12 cellular contexts compared by ENCODE assay signal in genomic region chr12:57272337-57273151, GRCh38. TPM values are rescaled to one million over a fixed set of nuclear protein-coding genes. Genes with fewer than 3 reads are reported as not detected.
DNase-seq lines count a peak whose midpoint lies in the region; ATAC-seq and TF ChIP-seq lines count a peak whose summit lies in the region.
"Had no signal": no experiment of that assay in that cellular context is flagged by ENCODE, and none has a peak within 500 bp of the region (broad histone marks: within the 10 kb centered on the region; RNA-seq: fewer than 3 reads in every experiment).

No MANE protein-coding gene starts in this region.

- no peak overlapping the region for H3K27ac ChIP-seq in right lobe of liver
- H3K27ac ChIP-seq: skin epidermis, upper lobe of left lung had no signal

- no peak overlapping the region for H3K4me3 Mint-ChIP-seq in activated naive CD8-positive, alpha-beta T cell treated with anti-CD3 and anti-CD28 coated beads for 36 hours

- DNase-seq in ACHN (peak; percentile 18), HT1080 (ENCODE audit: low read depth) (peak; percentile 11), cerebellum (ENCODE audit: low spot score) (peak; percentile 29), right lobe of liver (no peak), D341Med (ENCODE audit: low spot score) (no peak), GM20000 (ENCODE audit: low spot score) (no peak)
- no peak for DNase-seq in activated naive CD8-positive, alpha-beta T cell treated with anti-CD3 and anti-CD28 coated beads for 36 hours
- DNase-seq: NCI-H1417 treated with DMSO at 0.1 percent for 48 hours, PC-3, upper lobe of left lung had no signal

- TF ChIP-seq CTCF in right lobe of liver (IDR thresholded peaks at IDR 0.05) (no peak), GM20000 (IDR thresholded peaks at IDR 0.05; ENCODE audit: extremely low read depth, missing control alignments) (no peak)

- no peak for TF ChIP-seq POLR2A in right lobe of liver (IDR thresholded peaks at IDR 0.05)

- peaks cover 11% of the 10 kb centered on the region for H3K4me1 Mint-ChIP-seq in activated naive CD8-positive, alpha-beta T cell treated with anti-CD3 and anti-CD28 coated beads for 36 hours

- no peaks in the 10 kb centered on the region for H3K27me3 Mint-ChIP-seq in activated naive CD8-positive, alpha-beta T cell treated with anti-CD3 and anti-CD28 coated beads for 36 hours

- no peaks in the 10 kb centered on the region for H3K4me1 ChIP-seq in right lobe of liver
- H3K4me1 ChIP-seq: upper lobe of left lung had no signal

- intact Hi-C loops in right lobe of liver (cut with DNase I): no loop called here

- 65% methylated on average over 4 of the region's 7 CpGs for WGBS in right lobe of liver (ENCODE audit: insufficient coverage, low coverage, low lambda C conversion rate, missing lambda C conversion rate)

- H3K4me3 ChIP-seq in right lobe of liver: no peak overlapping the region
- H3K4me3 ChIP-seq: skin epidermis, upper lobe of left lung had no signal

- no peaks in the 10 kb centered on the region for H3K27me3 ChIP-seq in right lobe of liver
- H3K27me3 ChIP-seq: upper lobe of left lung had no signal

- H3K27ac Mint-ChIP-seq in activated naive CD8-positive, alpha-beta T cell treated with anti-CD3 and anti-CD28 coated beads for 36 hours: no peak overlapping the region

- peak; percentile 23 to 78 (median 49) for ATAC-seq in right lobe of liver
- ATAC-seq in HG03520 (IDR thresholded peaks at IDR 0.05; ENCODE audit: unreplicated experiment): no peak
- ATAC-seq: PC-3 had no signal

- H3K36me3 Mint-ChIP-seq in activated naive CD8-positive, alpha-beta T cell treated with anti-CD3 and anti-CD28 coated beads for 36 hours: peaks cover 20% of the 10 kb centered on the region

- H3K36me3 ChIP-seq in right lobe of liver: peaks cover 0 to 32% (median 17%) of the 10 kb centered on the region in 4 donors

- H3K9me3 ChIP-seq in right lobe of liver: no peaks in the 10 kb centered on the region
- H3K9me3 ChIP-seq: upper lobe of left lung had no signal

- in situ Hi-C loops in ACHN (cut with HindIII; ENCODE audit: low pct_ligation_motif_present, low pct_unique_long_range_greater_than_20kb, low sequenced_read_pairs): no loop called here

- H3K9me3 Mint-ChIP-seq in activated naive CD8-positive, alpha-beta T cell treated with anti-CD3 and anti-CD28 coated beads for 36 hours: no peaks in the 10 kb centered on the region

RNA-seq across cellular contexts. Expression of gene STAC3, which starts 21.6 kb away (rescaled TPM):
- total RNA-seq in HT1080 (2014; rRNA removed; shearing (Covaris generic)): 0.10 and 0.27 TPM in 2 replicates
- 0.52 and 0.65 TPM in 2 replicates for polyA plus RNA-seq in HT1080 (2015; cell fraction: cytosol; rRNA removed)
- polyA plus RNA-seq in HT1080 (2015; cell fraction: nucleus; rRNA removed): 0.72 and 1.9 TPM in 2 replicates
- total RNA-seq in cerebellum: 0.54 TPM
- 1 to 10 TPM in 5 of 6 experiments, under 1 TPM in 1; 0.98 to 4.5 (median 1.8) TPM for total RNA-seq in right lobe of liver
- total RNA-seq in activated naive CD8-positive, alpha-beta T cell treated with anti-CD3 and anti-CD28 coated beads for 36 hours: 1 to 10 TPM; 2.0 to 2.6 TPM

RNA-seq across cellular contexts. Expression of gene SHMT2, which starts 43.0 kb away (rescaled TPM):
- total RNA-seq in HT1080 (2014; rRNA removed; shearing (Covaris generic)): 263 and 293 TPM in 2 replicates
- polyA plus RNA-seq in HT1080 (2015; cell fraction: cytosol; rRNA removed): 324 and 347 TPM in 2 replicates
- polyA plus RNA-seq in HT1080 (2015; cell fraction: nucleus; rRNA removed): 477 and 488 TPM in 2 replicates
- 34.8 TPM for total RNA-seq in cerebellum
- total RNA-seq in right lobe of liver: 100 to 1,000 TPM; 157 to 228 (median 194) TPM
- 100 to 1,000 TPM; 517 to 532 TPM for total RNA-seq in activated naive CD8-positive, alpha-beta T cell treated with anti-CD3 and anti-CD28 coated beads for 36 hours

RNA-seq across cellular contexts. Expression of gene NXPH4, which starts 56.0 kb away (rescaled TPM):
- total RNA-seq in HT1080 (2014; rRNA removed; shearing (Covaris generic)): 11.9 and 17.1 TPM in 2 replicates
- polyA plus RNA-seq in HT1080 (2015; cell fraction: cytosol; rRNA removed): 15.5 and 15.9 TPM in 2 replicates
- 8.8 and 9.3 TPM in 2 replicates for polyA plus RNA-seq in HT1080 (2015; cell fraction: nucleus; rRNA removed)
- total RNA-seq in cerebellum (11.0 TPM), right lobe of liver (1 to 10 TPM in 2 of 6 experiments, under 1 TPM in 1, not detected in 3; 0.87 to 1.5 (median 1.2) TPM)
- total RNA-seq in activated naive CD8-positive, alpha-beta T cell treated with anti-CD3 and anti-CD28 coated beads for 36 hours: under 1 TPM; 0.19 to 0.26 TPM

Comparison
In these comparisons a context has a peak if more than half of its experiments do, and no peak if none do; other contexts are left out.
1. DNase-seq: peak in ACHN (single experiment), HT1080 (single experiment) and cerebellum (single experiment); none in right lobe of liver (0 of 3), D341Med (single experiment), GM20000 (single experiment) and activated naive CD8-positive, alpha-beta T cell treated with anti-CD3 and anti-CD28 coated beads for 36 hours (single experiment).